8 cellular contexts compared by ENCODE assay signal in the genomic region with DNA sequence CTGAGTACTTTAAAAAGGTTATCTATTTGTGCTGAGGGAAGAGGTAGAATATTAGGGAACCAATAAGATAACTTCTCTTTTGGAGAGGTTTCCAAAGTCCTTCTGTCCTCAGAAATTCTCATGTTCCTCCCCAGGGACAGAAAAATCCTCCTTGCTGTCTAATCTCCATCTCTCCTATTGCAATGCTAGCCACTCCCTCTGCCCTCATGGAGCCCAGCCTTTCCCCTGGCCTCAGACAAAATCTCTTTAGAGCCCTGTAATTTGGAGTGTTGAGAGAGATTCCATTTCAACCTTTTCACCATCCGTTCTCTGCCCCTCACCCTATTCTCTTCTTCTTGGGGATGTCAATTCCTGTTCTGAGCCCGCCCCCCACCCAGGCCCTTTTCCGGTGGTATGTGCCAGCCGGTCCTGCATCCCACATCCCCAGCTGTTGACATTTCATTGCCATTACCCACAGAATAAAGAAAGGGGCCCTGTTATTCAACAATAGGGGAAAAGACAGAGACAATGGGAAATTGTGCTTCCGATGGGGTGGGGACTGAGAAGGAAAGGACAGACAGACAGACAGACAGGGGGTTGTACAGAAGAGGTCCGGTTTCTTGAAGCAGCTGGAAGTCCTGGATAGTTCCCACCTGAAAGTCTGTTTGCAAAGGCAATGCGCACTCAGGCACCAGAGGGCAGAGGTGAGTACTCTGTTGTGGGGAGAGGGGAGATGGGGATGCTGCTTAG. TPM values are rescaled to one million over a fixed set of nuclear protein-coding genes. Genes with fewer than 3 reads are reported as not detected.
A peak's percentile ranks its signal among the peaks of the same experiment; 100 is the strongest.
DNase-seq lines count a peak whose midpoint lies in the region; ATAC-seq and TF ChIP-seq lines count a peak whose summit lies in the region.

A gene (plus strand): TSS at position 563 of the 729 bp plus-strand sequence. CDS start 4,076 bp downstream, outside the sequence.

- peak; percentile 84 for TF ChIP-seq CTCF in BE2C (IDR thresholded peaks at IDR 0.05; ENCODE audit: low read depth, low read length)
- TF ChIP-seq CTCF in GM23338 (conservative IDR thresholded peaks at IDR 0.05; ENCODE audit: low read depth in 2 of 2) = peak; percentile 74 to 88
- TF ChIP-seq CTCF in SU-DHL-6 (IDR thresholded peaks at IDR 0.05; ENCODE audit: insufficient read depth, low read length, poor library complexity, severe bottlenecking) = peak; percentile 44
- peak; percentile 38 for TF ChIP-seq CTCF in hepatocyte (IDR thresholded peaks at IDR 0.05; ENCODE audit: poor library complexity)
- TF ChIP-seq CTCF in stomach (IDR thresholded peaks at IDR 0.05) = peak in 1 of 7 experiments; percentile 16

- H3K4me1 ChIP-seq in BE2C (peaks cover 14% of the 10 kb centered on the region), GM23338 (ENCODE audit: insufficient read depth) (peaks cover 13% of the 10 kb centered on the region; the same call in 1 of the 2 replicates), hepatocyte (ENCODE audit: insufficient read depth) (peaks cover 14% of the 10 kb centered on the region), stomach (peaks cover 11 to 24% (median 17%) of the 10 kb centered on the region in 4 donors)

- H3K9me2 ChIP-seq in GM23338 (ENCODE audit: insufficient read depth) (no peaks in the 10 kb centered on the region), SU-DHL-6 (replicated peaks; ENCODE audit: insufficient read depth, low read length) (no peaks in the 10 kb centered on the region), hepatocyte (replicated peaks; ENCODE audit: insufficient read depth) (no peaks in the 10 kb centered on the region)

- WGBS in hepatocyte (ENCODE audit: low lambda C conversion rate, missing lambda C conversion rate) = 11% methylated on average over 7 of the region's 7 CpGs
- WGBS in stomach, 5 donors = 4 to 12% (median 5%) methylated on average over 7 of the region's 7 CpGs

- no peaks in the 10 kb centered on the region for H4K20me1 ChIP-seq in GM23338 (replicated peaks; ENCODE audit: insufficient read depth)
- no peaks in the 10 kb centered on the region for H4K20me1 ChIP-seq in SU-DHL-6 (ENCODE audit: low read depth, low read length)
- H4K20me1 ChIP-seq in hepatocyte (ENCODE audit: insufficient read depth, poor library complexity, severe bottlenecking) = no peaks in the 10 kb centered on the region

- peaks cover 2% of the 10 kb centered on the region for H3K27me3 ChIP-seq in BE2C
- peaks cover 46% of the 10 kb centered on the region for H3K27me3 ChIP-seq in GM23338 (ENCODE audit: insufficient read depth)
- no peaks in the 10 kb centered on the region for H3K27me3 ChIP-seq in SU-DHL-6 (ENCODE audit: low read length)
- H3K27me3 ChIP-seq in hepatocyte = peaks cover 50% of the 10 kb centered on the region
- peaks cover 7 to 73% (median 36%) of the 10 kb centered on the region in 3 donors for H3K27me3 ChIP-seq in stomach

- H3K27ac Mint-ChIP-seq in GM23338 = no peak within 1 kb of the TSS

- no peak within 1 kb of the TSS; the same call in 1 of the 2 replicates for H2AFZ ChIP-seq in GM23338
- no peak within 1 kb of the TSS for H2AFZ ChIP-seq in SU-DHL-6 (ENCODE audit: low read depth, low read length, severe bottlenecking)
- H2AFZ ChIP-seq in hepatocyte = no peak within 1 kb of the TSS

- TF ChIP-seq EP300 in stomach (IDR thresholded peaks at IDR 0.05) = no peak

- H3K9me3 ChIP-seq in BE2C (no peaks in the 10 kb centered on the region), SU-DHL-6 (ENCODE audit: insufficient read depth, low read length) (no peaks in the 10 kb centered on the region), hepatocyte (ENCODE audit: low read depth) (no peaks in the 10 kb centered on the region), stomach (no peaks in the 10 kb centered on the region)

- H3K27ac ChIP-seq in GM23338 (ENCODE audit: low read depth) = no peak within 1 kb of the TSS
- H3K27ac ChIP-seq in SU-DHL-6 (ENCODE audit: low read depth, low read length) = no peak within 1 kb of the TSS
- H3K27ac ChIP-seq in hepatocyte = no peak within 1 kb of the TSS
- no peak within 1 kb of the TSS for H3K27ac ChIP-seq in stomach

- H3K4me2 ChIP-seq in GM23338 (peak within 1 kb of the TSS; percentile 60), SU-DHL-6 (ENCODE audit: low read depth, low read length, poor library complexity, severe bottlenecking) (no peak within 1 kb of the TSS), hepatocyte (no peak within 1 kb of the TSS)

- H3K4me3 Mint-ChIP-seq in GM23338 = peak within 1 kb of the TSS; percentile 39; the same call in 2 of the 3 replicates

- peaks cover 37% of the 10 kb centered on the region for H3K27me3 Mint-ChIP-seq in GM23338 (ENCODE audit: insufficient read depth, low read depth, poor library complexity)

- ATAC-seq in GM23338 (peak; percentile 76), GM18498 (IDR thresholded peaks at IDR 0.05; ENCODE audit: unreplicated experiment) (no peak)

- H3K36me3 Mint-ChIP-seq in GM23338 (ENCODE audit: low read depth) = no peaks in the 10 kb centered on the region

- intact Hi-C loops in stomach (cut with DNase I; ENCODE audit: low total_unique reads) = no loop called here

- peaks cover 10% of the 10 kb centered on the region for H3K4me1 Mint-ChIP-seq in GM23338

- H3F3A ChIP-seq in GM23338 (replicated peaks; ENCODE audit: low read depth) (0 out of 2 replicates have a peak, but pooled peaks cover 10% of the 10 kb centered on the region), SU-DHL-6 (ENCODE audit: insufficient read depth) (no peaks in the 10 kb centered on the region)

- H3K4me3 ChIP-seq in BE2C (ENCODE audit: low read depth, low read length) (no peak within 1 kb of the TSS), GM23338 (peak within 1 kb of the TSS; percentile 18), SU-DHL-6 (ENCODE audit: insufficient read depth, low read length, poor library complexity, severe bottlenecking) (no peak within 1 kb of the TSS), hepatocyte (no peak within 1 kb of the TSS), stomach (no peak within 1 kb of the TSS)

- H3K9me3 Mint-ChIP-seq in GM23338 = no peaks in the 10 kb centered on the region

- DNase-seq in BE2C = peak; percentile 64
- peak; percentile 82 for DNase-seq in GM23338 (ENCODE audit: low spot score)
- peak; percentile 55 for DNase-seq in hepatocyte (ENCODE audit: low spot score)
- no peak for DNase-seq in effector CD4-positive, alpha-beta T cell
- no peak for DNase-seq in stomach
- no peak for DNase-seq in NCI-H1048 (lab: John Stamatoyannopoulos, UW)

- H3K9ac ChIP-seq in SU-DHL-6 (ENCODE audit: low read length) = no peak within 1 kb of the TSS

- no peaks in the 10 kb centered on the region for H3K36me3 ChIP-seq in BE2C
- H3K36me3 ChIP-seq in GM23338 (ENCODE audit: insufficient read depth) = no peaks in the 10 kb centered on the region
- no peaks in the 10 kb centered on the region for H3K36me3 ChIP-seq in SU-DHL-6 (ENCODE audit: low read length)
- no peaks in the 10 kb centered on the region for H3K36me3 ChIP-seq in hepatocyte (replicated peaks; ENCODE audit: insufficient read depth, low read depth)
- H3K36me3 ChIP-seq in stomach = no peaks in the 10 kb centered on the region

- no peak for TF ChIP-seq POLR2A in stomach (IDR thresholded peaks at IDR 0.05)

- no peaks in the 10 kb centered on the region for H3K79me2 ChIP-seq in GM23338 (replicated peaks; ENCODE audit: insufficient read depth)
- H3K79me2 ChIP-seq in SU-DHL-6 (ENCODE audit: insufficient read depth, low read length) = no peaks in the 10 kb centered on the region
- H3K79me2 ChIP-seq in hepatocyte = no peaks in the 10 kb centered on the region

TF ChIP-seq in GM23338, 12 proteins besides CTCF, POLR2A, EP300 and RAD21 (continues in another document):
- TF ChIP-seq CREB1 (CRISPR knock-in tag; IDR thresholded peaks at IDR 0.05; ENCODE audit: low read depth) (no peak), EZH2phosphoT487 (IDR thresholded peaks at IDR 0.05; ENCODE audit: unreplicated experiment) (no peak), STAT1 (IDR thresholded peaks at IDR 0.05; ENCODE audit: unreplicated experiment) (no peak), EZH2 (IDR thresholded peaks at IDR 0.05; ENCODE audit: low read depth, unreplicated experiment) (no peak)

RNA-seq across cellular contexts. Expression of the gene that starts here (rescaled TPM):
- 0.86 TPM for polyA plus RNA-seq in BE2C (2012; ENCODE audit: insufficient read depth, insufficient read length, low read depth)
- total RNA-seq in GM23338 (2014; rRNA removed; shearing (Covaris generic)) = not detected in 2 replicates
- polyA plus RNA-seq in GM23338 (2016; fragmentation: Nextera tagmentation; extraction: Ambion mirVana) (0.53 TPM in 1 of 2 replicates, not detected in the other), hepatocyte (not detected in 2 replicates), stomach (under 1 TPM in 2 of 3 donors, not detected in 1; 0.33 to 0.37 TPM)
- total RNA-seq in hepatocyte (not detected in 2 replicates), stomach (not detected)

Comparison
In these comparisons a context has a peak if more than half of its experiments do, and no peak if none do; other contexts are left out.
1. Peak in DNase-seq, ATAC-seq, H3K4me3 ChIP-seq and H3K4me2 ChIP-seq in GM23338; RNA of the gene not detected or under 1 TPM.
2. Peak in DNase-seq in hepatocyte; RNA of the gene not detected or under 1 TPM.